Comparison of ENCODE assay signal across 21 cellular contexts in genomic region chr10:3514691-3515090, GRCh38.
"Had no signal": no experiment of that assay in that cellular context is flagged by ENCODE, and none has a peak within 500 bp of the region (broad histone marks: within the 10 kb centered on the region; RNA-seq: fewer than 3 reads in every experiment).

No MANE protein-coding gene starts in this region.

- DNase-seq: Kasumi-1, MM.1S, NCI-H1092 treated with DMSO at 0.1 percent for 48 hours, NCI-H1436, NCI-H187, NCI-H2029, NCI-H2081 treated with DMSO at 0.1 percent for 48 hours, NCI-H2171, NCI-H226, NCI-H446, NCI-H510A, NCI-H524 treated with DMSO at 0.1 percent for 48 hours, NCI-H69, NCI-H774, RPMI8226, SHP77 treated with DMSO at 0.1 percent for 48 hours, SJCRH30 had no signal

- H3K4me3 ChIP-seq: K562, SJCRH30 had no signal

- H3K9me3 ChIP-seq: SJCRH30 had no signal

- H3K4me2 ChIP-seq: KMS-11 had no signal

- H3K9ac ChIP-seq: KMS-11 had no signal

- H3K4me1 ChIP-seq: SJCRH30 had no signal

- H3K27me3 ChIP-seq: SJCRH30 had no signal

- H3K36me3 ChIP-seq: SJCRH30 had no signal

- ATAC-seq: K562, SK-N-SH treated with all-trans-retinoic acid at 6 μM for 48 hours had no signal

- FAIRE-seq: K562, RCC 7860 had no signal

- H3K27ac ChIP-seq: KMS-11, SJCRH30 had no signal
